ENCODE assay signal across 18 cellular contexts in genomic region chr3:16811950-16812349, GRCh38.
A peak's percentile ranks its signal among the peaks of the same experiment; 100 is the strongest.
DNase-seq lines count a peak whose midpoint lies in the region; ATAC-seq, FAIRE-seq and TF ChIP-seq lines count a peak whose summit lies in the region.
"Had no signal": no experiment of that assay in that cellular context is flagged by ENCODE, and none has a peak within 500 bp of the region (broad histone marks: within the 10 kb centered on the region; RNA-seq: fewer than 3 reads in every experiment).

No MANE protein-coding gene starts in this region.

- no peaks in the 10 kb centered on the region for H3K9me3 Mint-ChIP-seq in nephron progenitor cell
- H3K9me3 Mint-ChIP-seq in stimulated activated memory B cell treated with anti-CD40 and anti-IgM and Interleukin-4, amounts not matched to agents 10 μg/mL and 1 μg/mL and 100 μg/mL, for 72 hours: peaks cover 5% of the 10 kb centered on the region

- no peaks in the 10 kb centered on the region for H3K4me1 Mint-ChIP-seq in nephron progenitor cell
- no peaks in the 10 kb centered on the region for H3K4me1 Mint-ChIP-seq in stimulated activated memory B cell treated with anti-CD40 and anti-IgM and Interleukin-4, amounts not matched to agents 10 μg/mL and 1 μg/mL and 100 μg/mL, for 72 hours

- H3K56ac ChIP-seq in H1 (replicated peaks; ENCODE audit: insufficient read length, low read depth, low read length): no peak overlapping the region

- H3K36me3 ChIP-seq in H1 (ENCODE audit: control insufficient read depth in 2 of 4, insufficient read depth in 4 of 4, low read length in 3 of 4): no peaks in the 10 kb centered on the region

- peaks cover 7% of the 10 kb centered on the region for H3K27me3 Mint-ChIP-seq in nephron progenitor cell (ENCODE audit: low read depth, poor library complexity)
- no peaks in the 10 kb centered on the region for H3K27me3 Mint-ChIP-seq in stimulated activated memory B cell treated with anti-CD40 and anti-IgM and Interleukin-4, amounts not matched to agents 10 μg/mL and 1 μg/mL and 100 μg/mL, for 72 hours

- no peaks in the 10 kb centered on the region for H3K9me3 ChIP-seq in H1 (ENCODE audit: insufficient read depth in 2 of 2, low read depth in 1 of 2, low read length in 1 of 2)

- H2AK5ac ChIP-seq in H1 (ENCODE audit: low read depth, low read length): no peak overlapping the region

- no peak overlapping the region for H4K8ac ChIP-seq in H1 (ENCODE audit: extremely low read depth, insufficient read depth, low read length)

- TF ChIP-seq POLR2A in H1 (IDR thresholded peaks at IDR 0.05; ENCODE audit: control extremely low read depth in 1 of 2, low read depth in 2 of 2, low read length in 2 of 2): no peak

- no peak overlapping the region for H2BK15ac ChIP-seq in H1 (ENCODE audit: low read length)

- no peak overlapping the region for H3K18ac ChIP-seq in H1 (ENCODE audit: extremely low read depth, low read length)

- CTCF ChIA-PET in H1 (lab: Charles Lee; ENCODE audit: partially characterized antibody): interaction anchor here (1.0 to 1.6 kb wide), 3 partner anchors 17 to 72 kb away, joined by 3 to 5 read pairs (median 3); no protein-coding TSS in a partner anchor

- H2BK20ac ChIP-seq in H1 (ENCODE audit: low read length): 0 out of 2 replicates have a peak overlapping the region, but pooled peaks have one; percentile 49

- DNase-seq in H1 (ENCODE audit: low read depth in 1 of 2, low spot score in 2 of 2) (no peak), nephron progenitor cell (no peak), foreskin keratinocyte (no peak), occipital lobe (lab: John Stamatoyannopoulos, UW) (no peak)
- DNase-seq: C1 segment of cervical spinal cord; Calu3; CD4-positive, alpha-beta memory T cell; COR-L47; DMS53; DMS79 treated with DMSO at 0.1 percent for 48 hours; GF-D8; GOT3; H7; HCEC 1CT had no signal

- WGBS in H1 (ENCODE audit: extremely low coverage in 1 of 2, insufficient coverage in 1 of 2, insufficient read length in 1 of 2, insufficient replicate concordance in 2 of 2, low coverage in 1 of 2, low lambda C conversion rate in 2 of 2, missing lambda C conversion rate in 1 of 2), 2 experiments: 89% methylated on average over 1 of the region's 1 CpG; no CpG with 5 or more reads in 1 of the 2 experiments

- H3K4me2 ChIP-seq in H1 (ENCODE audit: insufficient read depth in 1 of 2, low read depth in 2 of 2, low read length in 2 of 2): no peak overlapping the region

- no peak for TF ChIP-seq EP300 in H1 (IDR thresholded peaks at IDR 0.05; ENCODE audit: borderline replicate concordance in 1 of 2, low read depth in 2 of 2, low read length in 2 of 2)

- H3K27me3 ChIP-seq in H1 (replicated peaks in 1 of 4; ENCODE audit: control insufficient read depth in 3 of 4, extremely low read depth in 1 of 4, insufficient read depth in 3 of 4, low read length in 3 of 4) (no peaks in the 10 kb centered on the region), foreskin keratinocyte (peaks cover under 1% of the 10 kb centered on the region)

- H3K14ac ChIP-seq in H1 (ENCODE audit: insufficient read length): no peak overlapping the region

- H3K27ac ChIP-seq in H1 (ENCODE audit: low read depth, low read length): no peak overlapping the region
- no peak overlapping the region for H3K27ac ChIP-seq in foreskin keratinocyte

- no peaks in the 10 kb centered on the region for H3K23me2 ChIP-seq in H1 (ENCODE audit: low read depth, low read length)

- no peak for ATAC-seq in stimulated activated memory B cell treated with anti-CD40 and anti-IgM and Interleukin-4, amounts not matched to agents 10 μg/mL and 1 μg/mL and 100 μg/mL, for 72 hours
- ATAC-seq in foreskin keratinocyte (no peak), GM21825 (IDR thresholded peaks at IDR 0.05; ENCODE audit: unreplicated experiment) (no peak)

- H4K20me1 ChIP-seq in H1 (replicated peaks in 1 of 2; ENCODE audit: control insufficient read depth in 1 of 2, insufficient read depth in 2 of 2, low read length in 2 of 2): no peaks in the 10 kb centered on the region

- no peak overlapping the region for H3K9ac ChIP-seq in H1 (replicated peaks in 1 of 4; ENCODE audit: extremely low read depth in 1 of 4, low read depth in 3 of 4, low read length in 3 of 4)

- H3K4me1 ChIP-seq in H1 (replicated peaks in 1 of 4; ENCODE audit: control insufficient read depth in 3 of 4, insufficient read depth in 4 of 4, low read length in 3 of 4): peaks cover 0 to 13% (median 6%) of the 10 kb centered on the region in 4 experiments; a peak in 4 of 7 replicates
- H3K4me1 ChIP-seq in foreskin keratinocyte: no peaks in the 10 kb centered on the region

- POLR2A ChIA-PET in H1 (lab: Charles Lee; ENCODE audit: partially characterized antibody): no interaction called here

- H2BK12ac ChIP-seq in H1 (ENCODE audit: low read depth, low read length): no peak overlapping the region

- no peak overlapping the region for H3K4me3 Mint-ChIP-seq in nephron progenitor cell
- H3K4me3 Mint-ChIP-seq in stimulated activated memory B cell treated with anti-CD40 and anti-IgM and Interleukin-4, amounts not matched to agents 10 μg/mL and 1 μg/mL and 100 μg/mL, for 72 hours: no peak overlapping the region

- H3K79me1 ChIP-seq in H1 (ENCODE audit: low read depth, low read length): no peaks in the 10 kb centered on the region

- no peak overlapping the region for H4K91ac ChIP-seq in H1 (replicated peaks; ENCODE audit: insufficient read length, low read length)

- H2BK120ac ChIP-seq in H1 (replicated peaks; ENCODE audit: low read depth, low read length): no peak overlapping the region

- no peaks in the 10 kb centered on the region for H3K36me3 Mint-ChIP-seq in nephron progenitor cell (ENCODE audit: low read depth)
- H3K36me3 Mint-ChIP-seq in stimulated activated memory B cell treated with anti-CD40 and anti-IgM and Interleukin-4, amounts not matched to agents 10 μg/mL and 1 μg/mL and 100 μg/mL, for 72 hours: no peaks in the 10 kb centered on the region
- H3K36me3 Mint-ChIP-seq: CD4-positive, alpha-beta memory T cell had no signal

- TF ChIP-seq CTCF in H1 (IDR thresholded peaks at IDR 0.05; ENCODE audit: control extremely low read depth in 1 of 3, insufficient read depth in 1 of 3, low read depth in 1 of 3, low read length in 3 of 3) (no peak), nephron progenitor cell (IDR thresholded peaks at IDR 0.05) (no peak), foreskin keratinocyte (conservative IDR thresholded peaks at IDR 0.05) (no peak)

- no peaks in the 10 kb centered on the region for H3K79me2 ChIP-seq in H1 (ENCODE audit: control insufficient read depth in 1 of 2, insufficient read depth in 2 of 2, low read length in 2 of 2)

- no peak overlapping the region for H4K5ac ChIP-seq in H1 (ENCODE audit: insufficient read length, low read depth, low read length)

- H3K27ac Mint-ChIP-seq in nephron progenitor cell: peak overlapping the region; percentile 2
- H3K27ac Mint-ChIP-seq in stimulated activated memory B cell treated with anti-CD40 and anti-IgM and Interleukin-4, amounts not matched to agents 10 μg/mL and 1 μg/mL and 100 μg/mL, for 72 hours: peak overlapping the region; percentile 3

- no peak for FAIRE-seq in H1 (lab: Jason Lieb, UNC)
- FAIRE-seq: GM12891, GM18507 had no signal

- no peak overlapping the region for H3K4me3 ChIP-seq in H1 (ENCODE audit: extremely low read depth in 1 of 4, insufficient read depth in 2 of 4, low read depth in 3 of 4, low read length in 4 of 4)

- H2BK5ac ChIP-seq in H1 (ENCODE audit: low read depth, low read length): no peak overlapping the region

- no peak for TF ChIP-seq RAD21 in H1 (IDR thresholded peaks at IDR 0.05 in 1 of 2, conservative IDR thresholded peaks at IDR 0.05 in 1 of 2; ENCODE audit: low read depth in 2 of 2, low read length in 2 of 2)

- no peak overlapping the region for H3K4ac ChIP-seq in H1 (replicated peaks; ENCODE audit: insufficient read length, low read depth, low read length)

- H2AFZ ChIP-seq in H1 (ENCODE audit: low read length): no peak overlapping the region

- no peak overlapping the region for H3K23ac ChIP-seq in H1 (ENCODE audit: insufficient read length)

TF ChIP-seq in H1, 55 proteins besides CTCF, POLR2A, EP300 and RAD21 (continues in another document):
- no peak for TF ChIP-seq ASH2L (IDR thresholded peaks at IDR 0.05; ENCODE audit: low read length)
- no peak for TF ChIP-seq ZNF274 (IDR thresholded peaks at IDR 0.05; ENCODE audit: borderline replicate concordance, extremely low read depth, low read length)
- TF ChIP-seq, protein P1, sequence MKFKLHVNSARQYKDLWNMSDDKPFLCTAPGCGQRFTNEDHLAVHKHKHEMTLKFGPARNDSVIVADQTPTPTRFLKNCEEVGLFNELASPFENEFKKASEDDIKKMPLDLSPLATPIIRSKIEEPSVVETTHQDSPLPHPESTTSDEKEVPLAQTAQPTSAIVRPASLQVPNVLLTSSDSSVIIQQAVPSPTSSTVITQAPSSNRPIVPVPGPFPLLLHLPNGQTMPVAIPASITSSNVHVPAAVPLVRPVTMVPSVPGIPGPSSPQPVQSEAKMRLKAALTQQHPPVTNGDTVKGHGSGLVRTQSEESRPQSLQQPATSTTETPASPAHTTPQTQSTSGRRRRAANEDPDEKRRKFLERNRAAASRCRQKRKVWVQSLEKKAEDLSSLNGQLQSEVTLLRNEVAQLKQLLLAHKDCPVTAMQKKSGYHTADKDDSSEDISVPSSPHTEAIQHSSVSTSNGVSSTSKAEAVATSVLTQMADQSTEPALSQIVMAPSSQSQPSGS (IDR thresholded peaks at IDR 0.05; ENCODE audit: low read length): no peak
- no peak for TF ChIP-seq TBP (IDR thresholded peaks at IDR 0.05; ENCODE audit: low read depth, low read length)
- no peak for TF ChIP-seq RBBP5 (IDR thresholded peaks at IDR 0.05; ENCODE audit: borderline replicate concordance, low read depth, low read length)
- no peak for TF ChIP-seq CTBP2 (IDR thresholded peaks at IDR 0.05; ENCODE audit: borderline replicate concordance, insufficient read depth, insufficient read length, low read length)
- TF ChIP-seq POU5F1 (IDR thresholded peaks at IDR 0.05; ENCODE audit: low read depth, low read length): no peak
- TF ChIP-seq SP1 (IDR thresholded peaks at IDR 0.05; ENCODE audit: low read depth, low read length): no peak
- no peak for TF ChIP-seq BACH1 (IDR thresholded peaks at IDR 0.05; ENCODE audit: low read length)
- TF ChIP-seq SRF (IDR thresholded peaks at IDR 0.05; ENCODE audit: low read depth, low read length): no peak
